Comparison of ENCODE assay signal across 1 cellular context in genomic region chrX:48579259-48579658, GRCh38.
TF ChIP-seq lines count a peak whose summit lies in the region.

No MANE protein-coding gene starts in this region.

TF ChIP-seq in H1, 55 proteins besides CTCF, POLR2A, EP300 and RAD21:
- no peak for TF ChIP-seq TAF1 (IDR thresholded peaks at IDR 0.05; ENCODE audit: low read depth, low read length)
- no peak for TF ChIP-seq BCL11A (IDR thresholded peaks at IDR 0.05; ENCODE audit: low read depth in 2 of 2, low read length in 2 of 2)
- TF ChIP-seq POLR2AphosphoS5 (IDR thresholded peaks at IDR 0.05; ENCODE audit: low read depth, low read length), result peak; percentile 55; the same call in 1 of the 2 replicates
